8 cellular contexts compared by ENCODE assay signal in genomic region chr10:68330852-68331454, GRCh38. TPM values are rescaled to one million over a fixed set of nuclear protein-coding genes. Genes with fewer than 3 reads are reported as not detected.
DNase-seq lines count a peak whose midpoint lies in the region; ATAC-seq, FAIRE-seq and TF ChIP-seq lines count a peak whose summit lies in the region.

No MANE protein-coding gene starts in this region.

- TF ChIP-seq CTCF in A549 (IDR thresholded peaks at IDR 0.05) (no peak), epithelial cell of esophagus (IDR thresholded peaks at IDR 0.05; ENCODE audit: insufficient read depth, low read depth, low read length, missing control alignments) (no peak), natural killer cell (IDR thresholded peaks at IDR 0.05) (no peak)

- H3K27ac Mint-ChIP-seq in activated CD4-positive, alpha-beta T cell treated with anti-CD3 and anti-CD28 coated beads, Interleukin-2, amount 10 ng/mL, durations not matched to agents 24 days and 14 days = peak overlapping the region; percentile 100
- H3K27ac Mint-ChIP-seq in natural killer cell = peak overlapping the region; percentile 97 to 99

- H3K9me3 ChIP-seq in A549 (no peaks in the 10 kb centered on the region), HUES48 (ENCODE audit: control insufficient read depth, insufficient read depth, low read length) (no peaks in the 10 kb centered on the region)

- H3K4me1 ChIP-seq in A549 (peaks cover 41% of the 10 kb centered on the region), HUES48 (ENCODE audit: control insufficient read depth, insufficient read depth, low read length) (peaks cover 29% of the 10 kb centered on the region)

- H3K27me3 Mint-ChIP-seq in activated CD4-positive, alpha-beta T cell treated with anti-CD3 and anti-CD28 coated beads, Interleukin-2, amount 10 ng/mL, durations not matched to agents 24 days and 14 days = peaks cover 2% of the 10 kb centered on the region
- H3K27me3 Mint-ChIP-seq in natural killer cell (ENCODE audit: low read depth in 2 of 2) = no peaks in the 10 kb centered on the region

- DNase-seq in A549 (ENCODE audit: low read depth in 1 of 2, low spot score in 1 of 2) (peak in 1 of 2 experiments; percentile 24), epithelial cell of esophagus (ENCODE audit: low read depth) (peak; percentile 15), natural killer cell (peak; percentile 16), ureter (ENCODE audit: low spot score) (peak; percentile 61), AG08396 (ENCODE audit: low spot score) (no peak)
- peak; percentile 74 for DNase-seq in activated CD4-positive, alpha-beta T cell treated with anti-CD3 and anti-CD28 coated beads, Interleukin-2, amount 10 ng/mL, durations not matched to agents 24 days and 14 days
- no peak for DNase-seq in effector CD4-positive, alpha-beta T cell

- TF ChIP-seq EP300 in A549 (IDR thresholded peaks at IDR 0.05) = no peak

- intact Hi-C loops in activated CD4-positive, alpha-beta T cell treated with anti-CD3 and anti-CD28 coated beads, Interleukin-2, amount 10 ng/mL, durations not matched to agents 24 days and 14 days (cut with micrococcal nuclease) = loop anchor here (1.0 to 10.0 kb wide), 7 partner anchors 76 to 571 kb away; partner anchors contain the start of genes CCAR1, DDX50, RUFY2 and SIRT1
- intact Hi-C loops in natural killer cell (cut with micrococcal nuclease) = loop anchor here (2.0 to 5.0 kb wide), 5 partner anchors 76 to 569 kb away; partner anchors contain the start of genes CCAR1, RUFY2 and SLC25A16

- H3K4me1 Mint-ChIP-seq in activated CD4-positive, alpha-beta T cell treated with anti-CD3 and anti-CD28 coated beads, Interleukin-2, amount 10 ng/mL, durations not matched to agents 24 days and 14 days = peaks cover 41% of the 10 kb centered on the region
- peaks cover 47 to 48% of the 10 kb centered on the region in 2 donors for H3K4me1 Mint-ChIP-seq in natural killer cell

- H3K27ac ChIP-seq in A549 = peak overlapping the region; percentile 99
- H3K27ac ChIP-seq in HUES48 (ENCODE audit: low read depth, low read length) = peak overlapping the region; percentile 99

- POLR2A ChIA-PET in A549 (lab: Yijun Ruan, JAX) = interaction anchor here (1.0 to 2.1 kb wide), 8 partner anchors 8 to 493 kb away, joined by 3 to 22 read pairs (median 8); partner anchors contain the start of gene DNAJC12

- ATAC-seq in A549 = no peak
- ATAC-seq in natural killer cell = no peak

- WGBS in A549 (ENCODE audit: missing lambda C conversion rate) = 22% methylated on average over 29 of the region's 29 CpGs

- H3K4me3 Mint-ChIP-seq in activated CD4-positive, alpha-beta T cell treated with anti-CD3 and anti-CD28 coated beads, Interleukin-2, amount 10 ng/mL, durations not matched to agents 24 days and 14 days = peak overlapping the region; percentile 99
- H3K4me3 Mint-ChIP-seq in natural killer cell = peak overlapping the region; percentile 98

- peak overlapping the region; percentile 97 for H3K4me3 ChIP-seq in A549
- H3K4me3 ChIP-seq in HUES48 (ENCODE audit: low read depth, low read length) = peak overlapping the region; percentile 80
- H3K4me3 ChIP-seq in epithelial cell of esophagus (ENCODE audit: low read length) = peak overlapping the region; percentile 90

- peak overlapping the region; percentile 99 for H3K9ac ChIP-seq in HUES48 (ENCODE audit: low read depth, low read length)

- H3K36me3 Mint-ChIP-seq in activated CD4-positive, alpha-beta T cell treated with anti-CD3 and anti-CD28 coated beads, Interleukin-2, amount 10 ng/mL, durations not matched to agents 24 days and 14 days (ENCODE audit: low read depth) = peaks cover 34% of the 10 kb centered on the region
- H3K36me3 Mint-ChIP-seq in natural killer cell = no peaks in the 10 kb centered on the region

- no peak for TF ChIP-seq POLR2A in A549 (IDR thresholded peaks at IDR 0.05; ENCODE audit: low read length)

- no peak for TF ChIP-seq RAD21 in A549 (conservative IDR thresholded peaks at IDR 0.05 in 1 of 2, IDR thresholded peaks at IDR 0.05 in 1 of 2)

- CTCF ChIA-PET in A549 (lab: Yijun Ruan, JAX) = interaction anchor here (0.6 to 1.7 kb wide), 5 partner anchors 15 to 175 kb away, joined by 3 to 4 read pairs (median 3); partner anchors contain the start of gene ATOH7

- peaks cover 12% of the 10 kb centered on the region for H3K36me3 ChIP-seq in HUES48 (ENCODE audit: control insufficient read depth, insufficient read depth, low read length)

- H3K4me2 ChIP-seq in A549 = peak overlapping the region; percentile 92

- no peaks in the 10 kb centered on the region for H3K27me3 ChIP-seq in HUES48 (ENCODE audit: control insufficient read depth, insufficient read depth, low read length)

- no peaks in the 10 kb centered on the region for H3K9me3 Mint-ChIP-seq in activated CD4-positive, alpha-beta T cell treated with anti-CD3 and anti-CD28 coated beads, Interleukin-2, amount 10 ng/mL, durations not matched to agents 24 days and 14 days
- no peaks in the 10 kb centered on the region for H3K9me3 Mint-ChIP-seq in natural killer cell

- no peak for FAIRE-seq in A549 (lab: Jason Lieb, UNC)

TF ChIP-seq in A549, 52 proteins besides CTCF, POLR2A, EP300 and RAD21:
- no peak for TF ChIP-seq CHD2 (IDR thresholded peaks at IDR 0.05; ENCODE audit: low read length, partially characterized antibody)
- TF ChIP-seq, protein P1, sequence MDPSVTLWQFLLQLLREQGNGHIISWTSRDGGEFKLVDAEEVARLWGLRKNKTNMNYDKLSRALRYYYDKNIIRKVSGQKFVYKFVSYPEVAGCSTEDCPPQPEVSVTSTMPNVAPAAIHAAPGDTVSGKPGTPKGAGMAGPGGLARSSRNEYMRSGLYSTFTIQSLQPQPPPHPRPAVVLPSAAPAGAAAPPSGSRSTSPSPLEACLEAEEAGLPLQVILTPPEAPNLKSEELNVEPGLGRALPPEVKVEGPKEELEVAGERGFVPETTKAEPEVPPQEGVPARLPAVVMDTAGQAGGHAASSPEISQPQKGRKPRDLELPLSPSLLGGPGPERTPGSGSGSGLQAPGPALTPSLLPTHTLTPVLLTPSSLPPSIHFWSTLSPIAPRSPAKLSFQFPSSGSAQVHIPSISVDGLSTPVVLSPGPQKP (IDR thresholded peaks at IDR 0.05; ENCODE audit: low read depth, low read length) = no peak
- no peak for TF ChIP-seq SREBF2 (IDR thresholded peaks at IDR 0.05)
- no peak; the same call in 1 of the 2 replicates for TF ChIP-seq MYC (IDR thresholded peaks at IDR 0.05; ENCODE audit: borderline replicate concordance, low read length)
- TF ChIP-seq MAZ (IDR thresholded peaks at IDR 0.05; ENCODE audit: borderline replicate concordance, low read depth, low read length) = no peak
- no peak for TF ChIP-seq GATA3 (IDR thresholded peaks at IDR 0.05; ENCODE audit: borderline replicate concordance)
- TF ChIP-seq, protein P2, sequence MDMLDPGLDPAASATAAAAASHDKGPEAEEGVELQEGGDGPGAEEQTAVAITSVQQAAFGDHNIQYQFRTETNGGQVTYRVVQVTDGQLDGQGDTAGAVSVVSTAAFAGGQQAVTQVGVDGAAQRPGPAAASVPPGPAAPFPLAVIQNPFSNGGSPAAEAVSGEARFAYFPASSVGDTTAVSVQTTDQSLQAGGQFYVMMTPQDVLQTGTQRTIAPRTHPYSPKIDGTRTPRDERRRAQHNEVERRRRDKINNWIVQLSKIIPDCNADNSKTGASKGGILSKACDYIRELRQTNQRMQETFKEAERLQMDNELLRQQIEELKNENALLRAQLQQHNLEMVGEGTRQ (IDR thresholded peaks at IDR 0.05) = no peak
- TF ChIP-seq FOSB (CRISPR knock-in tag; IDR thresholded peaks at IDR 0.05) = no peak
- TF ChIP-seq TP53 (CRISPR knock-in tag; IDR thresholded peaks at IDR 0.05) = no peak

RNA-seq across cellular contexts. Expression of gene HNRNPH3, which starts 0.9 kb away (rescaled TPM):
- polyA plus RNA-seq in A549 (2011; rRNA removed) (108 and 210 TPM in 2 replicates), A549 (2017; fragmentation: RNase III; extraction: RNeasy Plus Mini Kit Qiagen cat#74134 plus additional on column Dnase treatment) (354 to 392 TPM (median 391 TPM) in 3 replicates)
- 94.8 and 117 TPM in 2 replicates for polyA plus RNA-seq in A549 (2012; cell fraction: cytosol; rRNA removed)
- 31.9 and 54.6 TPM in 2 replicates for polyA plus RNA-seq in A549 (2012; cell fraction: nucleus; rRNA removed)
- 32.2 and 36.4 TPM in 2 replicates for polyA minus RNA-seq in A549 (2011; rRNA and poly(A)+ RNA removed)
- 200 and 206 TPM in 2 replicates for total RNA-seq in activated CD4-positive, alpha-beta T cell treated with anti-CD3 and anti-CD28 coated beads, Interleukin-2, amount 10 ng/mL, durations not matched to agents 24 days and 14 days
- total RNA-seq in natural killer cell (100 to 1,000 TPM; 132 to 162 (median 142) TPM), ureter (103 TPM)

RNA-seq across cellular contexts. Expression of gene PBLD, which starts 1.8 kb away (rescaled TPM):
- polyA plus RNA-seq in A549 (2011; rRNA removed) (1.8 and 3.4 TPM in 2 replicates), A549 (2017; fragmentation: RNase III; extraction: RNeasy Plus Mini Kit Qiagen cat#74134 plus additional on column Dnase treatment) (4.2 to 4.5 TPM (median 4.2 TPM) in 3 replicates)
- polyA plus RNA-seq in A549 (2012; cell fraction: cytosol; rRNA removed) = 0.52 and 0.88 TPM in 2 replicates
- 0.41 and 0.93 TPM in 2 replicates for polyA plus RNA-seq in A549 (2012; cell fraction: nucleus; rRNA removed)
- 1.1 and 1.7 TPM in 2 replicates for polyA minus RNA-seq in A549 (2011; rRNA and poly(A)+ RNA removed)
- total RNA-seq in activated CD4-positive, alpha-beta T cell treated with anti-CD3 and anti-CD28 coated beads, Interleukin-2, amount 10 ng/mL, durations not matched to agents 24 days and 14 days = 0.88 and 1.6 TPM in 2 replicates
- total RNA-seq in natural killer cell (1 to 10 TPM; 1.4 to 2.1 (median 1.4) TPM), ureter (13.9 TPM)

Comparison
In these comparisons a context has a peak if more than half of its experiments do, and no peak if none do; other contexts are left out.
1. DNase-seq: peak in activated CD4-positive, alpha-beta T cell treated with anti-CD3 and anti-CD28 coated beads, Interleukin-2, amount 10 ng/mL, durations not matched to agents 24 days and 14 days (single experiment), epithelial cell of esophagus (single experiment), natural killer cell (single experiment) and ureter (single experiment); none in AG08396 (single experiment) and effector CD4-positive, alpha-beta T cell (single experiment).
2. Peak in every context shown above with its lines, with median percentiles within 50 percentile points of each other: H3K4me3 ChIP-seq.